Comparison of ENCODE assay signal across 1 cellular context in the genomic region with DNA sequence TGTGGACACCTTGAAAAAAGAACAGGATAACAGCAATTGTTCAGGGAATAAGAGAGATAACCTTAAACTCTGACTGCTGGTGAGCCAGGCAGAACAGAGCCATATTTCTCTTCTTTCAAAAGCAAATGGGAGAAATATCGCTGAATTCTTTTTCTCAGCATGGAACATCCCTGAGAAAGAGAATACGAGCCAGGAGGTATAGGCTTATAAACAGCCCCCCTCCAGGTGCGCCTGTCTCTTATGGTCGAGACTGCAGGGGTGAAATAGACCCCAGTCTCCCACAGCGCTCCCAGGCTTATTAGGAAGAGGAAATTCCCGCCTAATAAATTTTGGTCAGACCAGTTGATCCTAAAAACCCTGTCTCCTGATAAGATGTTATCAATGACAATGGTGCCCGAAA. TPM values are rescaled to one million over a fixed set of nuclear protein-coding genes. Genes with fewer than 3 reads are reported as not detected.
"Had no signal": no experiment of that assay in that cellular context is flagged by ENCODE, and none has a peak within 500 bp of the region (broad histone marks: within the 10 kb centered on the region; RNA-seq: fewer than 3 reads in every experiment).

No MANE protein-coding gene starts in this region.

RNA-seq across cellular contexts. Expression of a gene that starts 4.8 kb away (rescaled TPM):
- total RNA-seq: urinary bladder had no signal
